Comparison of ENCODE assay signal across 18 cellular contexts in the genomic region with DNA sequence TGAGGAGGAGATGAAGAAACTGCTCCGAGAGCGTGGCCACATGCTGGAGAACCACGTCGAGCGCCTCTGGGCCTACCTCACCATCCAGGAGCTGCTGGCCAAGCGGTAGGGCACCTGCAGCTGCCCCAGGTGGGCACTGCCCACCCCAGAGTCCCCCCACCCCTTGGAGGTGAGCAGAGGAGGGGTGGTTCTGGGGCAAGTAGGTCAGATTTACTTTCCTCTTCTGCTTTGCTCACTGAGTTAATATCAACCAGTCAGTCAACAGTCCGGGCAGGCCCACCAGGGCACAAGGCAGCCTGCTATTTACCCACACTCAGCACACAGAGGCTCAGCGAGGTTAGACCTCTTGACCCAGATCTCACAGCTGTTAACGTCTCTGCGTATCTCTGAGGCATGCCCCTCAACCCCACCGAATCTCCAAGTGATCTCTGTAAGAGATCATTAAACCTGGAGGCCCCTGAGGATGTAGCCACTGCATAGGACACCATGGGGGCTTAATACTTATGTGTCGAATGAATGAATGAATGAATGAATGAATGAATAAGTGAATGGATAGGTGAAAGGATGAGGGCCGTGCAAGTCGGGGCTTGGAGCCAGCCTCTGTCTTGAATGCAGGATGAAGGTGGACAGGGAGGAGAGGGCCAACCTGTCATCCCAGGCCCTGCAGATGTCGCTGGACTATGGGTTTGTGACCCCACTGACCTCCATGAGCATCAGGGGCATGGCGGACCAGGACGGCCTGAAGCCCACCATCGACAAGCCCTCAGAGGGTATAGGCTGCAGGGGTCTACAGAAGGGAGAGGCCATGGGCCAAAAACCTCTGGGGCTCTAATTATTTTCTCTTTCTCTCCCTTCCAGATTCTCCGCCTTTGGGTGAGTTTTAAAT. TPM values are rescaled to one million over a fixed set of nuclear protein-coding genes. Genes with fewer than 3 reads are reported as not detected.
"Had no signal": no experiment of that assay in that cellular context is flagged by ENCODE, and none has a peak within 500 bp of the region (broad histone marks: within the 10 kb centered on the region; RNA-seq: fewer than 3 reads in every experiment).

No MANE protein-coding gene starts in this region.

- H3K27me3 ChIP-seq: upper lobe of left lung had no signal

- H3K9me3 ChIP-seq: thoracic aorta, upper lobe of left lung had no signal

- ATAC-seq: stimulated activated naive B cell treated with anti-CD40 and anti-IgM and Interleukin-4, amounts not matched to agents 10 μg/mL and 1 μg/mL and 100 μg/mL, for 72 hours had no signal

- FAIRE-seq: colon, TTC549 had no signal

- H3K27ac ChIP-seq: cardiac muscle cell, dorsolateral prefrontal cortex, epithelial cell of prostate, SK-N-MC, thoracic aorta, upper lobe of left lung had no signal

- DNase-seq: activated CD4-positive, alpha-beta T cell treated with anti-CD3 and anti-CD28 coated beads, Interleukin-2, amount 50 U/mL, for 4 hours; activated gamma-delta T cell; foreskin fibroblast; nephron progenitor cell; stimulated activated naive B cell treated with anti-CD40 and anti-IgM and Interleukin-4, amounts not matched to agents 10 μg/mL and 1 μg/mL and 100 μg/mL, for 72 hours; upper lobe of left lung had no signal

- H3K36me3 ChIP-seq: cardiac muscle cell, thoracic aorta, upper lobe of left lung had no signal

- H3K4me1 ChIP-seq: upper lobe of left lung had no signal

- H3K4me3 ChIP-seq: cardiac muscle cell, dorsolateral prefrontal cortex, lung, SK-N-MC, thoracic aorta, upper lobe of left lung had no signal

RNA-seq across cellular contexts. Expression of gene ITIH3, which starts 8.0 kb away (rescaled TPM):
- total RNA-seq: activated CD8-positive, alpha-beta memory T cell treated with anti-CD3 and anti-CD28 coated beads for 36 hours; kidney epithelial cell; pulmonary artery endothelial cell had no signal

RNA-seq across cellular contexts. Expression of gene ITIH1, which starts 9.2 kb away (rescaled TPM):
- total RNA-seq: activated CD8-positive, alpha-beta memory T cell treated with anti-CD3 and anti-CD28 coated beads for 36 hours; cardiac muscle cell; kidney epithelial cell; osteocyte; pulmonary artery endothelial cell; thoracic aorta had no signal

RNA-seq across cellular contexts. Expression of gene MUSTN1, which starts 48.2 kb away (rescaled TPM):
- total RNA-seq: cardiac muscle cell, kidney epithelial cell, pulmonary artery endothelial cell had no signal
- polyA plus RNA-seq: cardiac muscle cell had no signal
